ENCODE assay signal across 15 cellular contexts in genomic region chr7:155203882-155204691, GRCh38.
A peak's percentile ranks its signal among the peaks of the same experiment; 100 is the strongest.
DNase-seq lines count a peak whose midpoint lies in the region; ATAC-seq and TF ChIP-seq lines count a peak whose summit lies in the region.
"Had no signal": no experiment of that assay in that cellular context is flagged by ENCODE, and none has a peak within 500 bp of the region (broad histone marks: within the 10 kb centered on the region; RNA-seq: fewer than 3 reads in every experiment).

No MANE protein-coding gene starts in this region.

- DNase-seq in activated naive CD8-positive, alpha-beta T cell treated with anti-CD3 and anti-CD28 coated beads for 36 hours, result no peak
- DNase-seq in RWPE2 (ENCODE audit: low spot score), result no peak
- DNase-seq in foreskin keratinocyte, result no peak
- DNase-seq in suprapubic skin (ENCODE audit: low spot score in 2 of 2), result peak in 1 of 2 donors; percentile 64
- DNase-seq in COLO829 (ENCODE audit: low spot score), result no peak
- DNase-seq in NCI-H524 (lab: John Stamatoyannopoulos, UW), result no peak
- DNase-seq: DMS79 treated with DMSO at 0.1 percent for 48 hours; effector CD8-positive, alpha-beta T cell; GM23248; MV-4-11; NCI-H2171; Peyer's patch had no signal

- H3K27me3 ChIP-seq in RWPE2 (ENCODE audit: insufficient read depth, poor library complexity, severe bottlenecking) (no peaks in the 10 kb centered on the region), foreskin keratinocyte (no peaks in the 10 kb centered on the region), suprapubic skin (no peaks in the 10 kb centered on the region)
- H3K27me3 ChIP-seq: Peyer's patch, vagina had no signal

- peaks cover 40% of the 10 kb centered on the region for H3K4me1 Mint-ChIP-seq in activated naive CD8-positive, alpha-beta T cell (ENCODE audit: low read depth)
- H3K4me1 Mint-ChIP-seq in activated naive CD8-positive, alpha-beta T cell treated with anti-CD3 and anti-CD28 coated beads for 36 hours, result peaks cover 28% of the 10 kb centered on the region

- TF ChIP-seq EP300 in suprapubic skin (IDR thresholded peaks at IDR 0.05), result no peak

- no peaks in the 10 kb centered on the region for H3K36me3 Mint-ChIP-seq in activated naive CD8-positive, alpha-beta T cell
- peaks cover 12% of the 10 kb centered on the region for H3K36me3 Mint-ChIP-seq in activated naive CD8-positive, alpha-beta T cell treated with anti-CD3 and anti-CD28 coated beads for 36 hours

- ATAC-seq in RWPE2 (ENCODE audit: low read depth) (no peak), foreskin keratinocyte (no peak), HG03108 (IDR thresholded peaks at IDR 0.05; ENCODE audit: unreplicated experiment) (no peak)

- no peak for TF ChIP-seq POLR2A in suprapubic skin (IDR thresholded peaks at IDR 0.05)

- H3K27ac ChIP-seq in RWPE2 (ENCODE audit: poor library complexity, severe bottlenecking) (peak overlapping the region; percentile 61), foreskin keratinocyte (peak overlapping the region; percentile 88), suprapubic skin (peak overlapping the region; percentile 87)

- H3K36me3 ChIP-seq in RWPE2 (ENCODE audit: low read depth) (no peaks in the 10 kb centered on the region), suprapubic skin (no peaks in the 10 kb centered on the region)
- H3K36me3 ChIP-seq: Peyer's patch, vagina had no signal

- peak overlapping the region; percentile 100 for H3K27ac Mint-ChIP-seq in activated naive CD8-positive, alpha-beta T cell
- no peak overlapping the region for H3K27ac Mint-ChIP-seq in activated naive CD8-positive, alpha-beta T cell treated with anti-CD3 and anti-CD28 coated beads for 36 hours

- no peaks in the 10 kb centered on the region for H3K9me3 ChIP-seq in RWPE2 (ENCODE audit: severe bottlenecking)
- H3K9me3 ChIP-seq in suprapubic skin, result no peaks in the 10 kb centered on the region
- H3K9me3 ChIP-seq: Peyer's patch, vagina had no signal

- whole genome bisulfite sequencing in suprapubic skin, result 88% methylated on average over 13 of the region's 14 CpGs

- TF ChIP-seq CTCF in RWPE2 (IDR thresholded peaks at IDR 0.05; ENCODE audit: poor library complexity, severe bottlenecking) (no peak), foreskin keratinocyte (conservative IDR thresholded peaks at IDR 0.05) (no peak), suprapubic skin (IDR thresholded peaks at IDR 0.05) (no peak)

- H3K4me1 ChIP-seq in RWPE2 (ENCODE audit: insufficient read depth, poor library complexity, severe bottlenecking) (peaks cover 13% of the 10 kb centered on the region), foreskin keratinocyte (peaks cover 8% of the 10 kb centered on the region), suprapubic skin (no peaks in the 10 kb centered on the region)
- H3K4me1 ChIP-seq: vagina had no signal

- no peak overlapping the region for H3K4me3 Mint-ChIP-seq in activated naive CD8-positive, alpha-beta T cell
- no peak overlapping the region for H3K4me3 Mint-ChIP-seq in activated naive CD8-positive, alpha-beta T cell treated with anti-CD3 and anti-CD28 coated beads for 36 hours

- H3K4me3 ChIP-seq in RWPE2 (ENCODE audit: severe bottlenecking) (no peak overlapping the region), suprapubic skin (peak overlapping the region; percentile 38)

- H3K27me3 Mint-ChIP-seq in activated naive CD8-positive, alpha-beta T cell, result no peaks in the 10 kb centered on the region
- H3K27me3 Mint-ChIP-seq in activated naive CD8-positive, alpha-beta T cell treated with anti-CD3 and anti-CD28 coated beads for 36 hours, result no peaks in the 10 kb centered on the region

- H3K9me3 Mint-ChIP-seq in activated naive CD8-positive, alpha-beta T cell (ENCODE audit: low read depth), result peaks cover 3% of the 10 kb centered on the region
- H3K9me3 Mint-ChIP-seq in activated naive CD8-positive, alpha-beta T cell treated with anti-CD3 and anti-CD28 coated beads for 36 hours, result peaks cover 14% of the 10 kb centered on the region
